In genomic region chr10:79242620-79243152, GRCh38 we compare ENCODE assay signal across 8 cellular contexts.
DNase-seq lines count a peak whose midpoint lies in the region; ATAC-seq and TF ChIP-seq lines count a peak whose summit lies in the region.

No MANE protein-coding gene starts in this region.

- TF ChIP-seq CTCF in GM23338 (conservative IDR thresholded peaks at IDR 0.05; ENCODE audit: low read depth in 2 of 2): no peak

- H3K36me3 ChIP-seq in GM23338 (ENCODE audit: insufficient read depth): no peaks in the 10 kb centered on the region

- H3K4me1 ChIP-seq in GM23338 (ENCODE audit: insufficient read depth): peaks cover 35% of the 10 kb centered on the region

- no peaks in the 10 kb centered on the region for H3K9me3 Mint-ChIP-seq in GM23338

- H3K79me2 ChIP-seq in GM23338 (replicated peaks; ENCODE audit: insufficient read depth): peaks cover 11% of the 10 kb centered on the region

- DNase-seq in ELF-1 (ENCODE audit: low read depth, low spot score) (peak; percentile 94), GM23338 (ENCODE audit: low spot score) (peak; percentile 73), NCI-H1930 (lab: John Stamatoyannopoulos, UW) (peak; percentile 24 to 54), lung microvascular endothelial cell (ENCODE audit: low read depth in 2 of 2) (peak; percentile 81 to 82), cortex of kidney (lab: John Stamatoyannopoulos, UW) (no peak)
- DNase-seq in activated CD4-positive, alpha-beta T cell treated with anti-CD3 and anti-CD28 coated beads, Interleukin-2, amount 50 U/mL, for 4 hours: peak; percentile 20 to 37
- DNase-seq in effector CD4-positive, alpha-beta T cell: peak; percentile 11
- peak; percentile 22 to 31 for DNase-seq in stimulated activated CD8-positive, alpha-beta memory T cell treated with anti-CD3 and anti-CD28 coated beads, Interleukin-15, amount 100 ng/mL, for 4 hours (ENCODE audit: low read depth in 2 of 2)

- peak; percentile 14 for ATAC-seq in GM23338

- H3K36me3 Mint-ChIP-seq in GM23338 (ENCODE audit: low read depth): no peaks in the 10 kb centered on the region; the same call in 2 of the 3 replicates

- H4K20me1 ChIP-seq in GM23338 (replicated peaks; ENCODE audit: insufficient read depth): peaks cover 50% of the 10 kb centered on the region

- H3K27ac ChIP-seq in GM23338 (ENCODE audit: low read depth): no peak overlapping the region

- H3K4me3 Mint-ChIP-seq in GM23338: peak overlapping the region; percentile 68; the same call in 2 of the 3 replicates

- H3F3A ChIP-seq in GM23338 (replicated peaks; ENCODE audit: low read depth): peaks cover 9% of the 10 kb centered on the region; the same call in 1 of the 2 replicates

- peak overlapping the region; percentile 86 for H3K4me2 ChIP-seq in GM23338

- H3K27me3 ChIP-seq in GM23338 (ENCODE audit: insufficient read depth): peaks cover 69% of the 10 kb centered on the region

- H3K27ac Mint-ChIP-seq in GM23338: no peak overlapping the region

- H2AFZ ChIP-seq in GM23338: no peak overlapping the region

- H3K9me2 ChIP-seq in GM23338 (ENCODE audit: insufficient read depth): no peaks in the 10 kb centered on the region

- peaks cover 64% of the 10 kb centered on the region for H3K27me3 Mint-ChIP-seq in GM23338 (ENCODE audit: insufficient read depth, low read depth, poor library complexity)

- H3K4me3 ChIP-seq in GM23338: peak overlapping the region; percentile 73

- H3K4me1 Mint-ChIP-seq in GM23338: peaks cover 46% of the 10 kb centered on the region

TF ChIP-seq in GM23338, 12 proteins besides CTCF, POLR2A, EP300 and RAD21:
- TF ChIP-seq JUNB (IDR thresholded peaks at IDR 0.05; ENCODE audit: unreplicated experiment) (no peak), ZNF331 (CRISPR knock-in tag; IDR thresholded peaks at IDR 0.05; ENCODE audit: low read depth) (no peak), ETS1 (IDR thresholded peaks at IDR 0.05) (no peak), STAT1 (IDR thresholded peaks at IDR 0.05; ENCODE audit: unreplicated experiment) (no peak), ZNF462 (CRISPR knock-in tag; IDR thresholded peaks at IDR 0.05) (no peak), ZNF114 (CRISPR knock-in tag; IDR thresholded peaks at IDR 0.05) (no peak), NANOG (IDR thresholded peaks at IDR 0.05; ENCODE audit: borderline replicate concordance) (no peak), POLR2AphosphoS5 (IDR thresholded peaks at IDR 0.05; ENCODE audit: low read depth) (no peak), EZH2 (IDR thresholded peaks at IDR 0.05; ENCODE audit: low read depth, unreplicated experiment) (no peak), REST (IDR thresholded peaks at IDR 0.05; ENCODE audit: unreplicated experiment) (no peak), CREB1 (CRISPR knock-in tag; IDR thresholded peaks at IDR 0.05; ENCODE audit: low read depth) (no peak)
